In the genomic region with DNA sequence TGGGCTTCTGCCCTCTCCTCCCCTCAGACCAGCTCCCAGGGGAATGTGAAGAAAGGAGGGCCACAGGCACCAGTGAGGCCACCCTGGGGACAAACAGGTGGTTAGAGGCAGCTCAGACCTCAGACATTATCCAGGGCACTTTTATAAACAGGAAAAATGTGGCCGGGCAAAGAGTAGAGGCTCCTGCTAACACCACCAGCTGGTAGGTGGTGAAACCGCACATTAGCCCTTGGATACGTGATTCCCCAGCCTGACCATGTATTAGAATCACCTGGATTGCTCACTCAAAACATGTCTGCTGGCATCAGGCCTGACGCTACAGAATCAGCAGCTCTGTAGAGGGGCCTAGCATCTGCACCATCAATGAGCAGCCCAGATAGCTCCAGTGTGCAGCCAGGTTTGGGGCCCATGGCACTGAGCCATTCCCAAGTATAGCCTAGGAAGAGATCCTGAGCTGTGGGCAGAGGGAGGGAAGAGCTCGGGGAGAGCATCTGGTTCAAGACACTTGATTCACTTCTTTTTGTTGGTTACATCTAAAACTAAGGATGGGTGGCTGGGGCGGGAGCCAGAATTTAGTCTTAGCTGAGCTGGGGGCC, we compare ENCODE assay signal across 1 cellular context.
TF ChIP-seq lines count a peak whose summit lies in the region.

No MANE protein-coding gene starts in this region.

TF ChIP-seq in WTC11, 78 proteins besides CTCF, POLR2A, EP300 and RAD21 (continued from another document):
- TF ChIP-seq, protein P1, sequence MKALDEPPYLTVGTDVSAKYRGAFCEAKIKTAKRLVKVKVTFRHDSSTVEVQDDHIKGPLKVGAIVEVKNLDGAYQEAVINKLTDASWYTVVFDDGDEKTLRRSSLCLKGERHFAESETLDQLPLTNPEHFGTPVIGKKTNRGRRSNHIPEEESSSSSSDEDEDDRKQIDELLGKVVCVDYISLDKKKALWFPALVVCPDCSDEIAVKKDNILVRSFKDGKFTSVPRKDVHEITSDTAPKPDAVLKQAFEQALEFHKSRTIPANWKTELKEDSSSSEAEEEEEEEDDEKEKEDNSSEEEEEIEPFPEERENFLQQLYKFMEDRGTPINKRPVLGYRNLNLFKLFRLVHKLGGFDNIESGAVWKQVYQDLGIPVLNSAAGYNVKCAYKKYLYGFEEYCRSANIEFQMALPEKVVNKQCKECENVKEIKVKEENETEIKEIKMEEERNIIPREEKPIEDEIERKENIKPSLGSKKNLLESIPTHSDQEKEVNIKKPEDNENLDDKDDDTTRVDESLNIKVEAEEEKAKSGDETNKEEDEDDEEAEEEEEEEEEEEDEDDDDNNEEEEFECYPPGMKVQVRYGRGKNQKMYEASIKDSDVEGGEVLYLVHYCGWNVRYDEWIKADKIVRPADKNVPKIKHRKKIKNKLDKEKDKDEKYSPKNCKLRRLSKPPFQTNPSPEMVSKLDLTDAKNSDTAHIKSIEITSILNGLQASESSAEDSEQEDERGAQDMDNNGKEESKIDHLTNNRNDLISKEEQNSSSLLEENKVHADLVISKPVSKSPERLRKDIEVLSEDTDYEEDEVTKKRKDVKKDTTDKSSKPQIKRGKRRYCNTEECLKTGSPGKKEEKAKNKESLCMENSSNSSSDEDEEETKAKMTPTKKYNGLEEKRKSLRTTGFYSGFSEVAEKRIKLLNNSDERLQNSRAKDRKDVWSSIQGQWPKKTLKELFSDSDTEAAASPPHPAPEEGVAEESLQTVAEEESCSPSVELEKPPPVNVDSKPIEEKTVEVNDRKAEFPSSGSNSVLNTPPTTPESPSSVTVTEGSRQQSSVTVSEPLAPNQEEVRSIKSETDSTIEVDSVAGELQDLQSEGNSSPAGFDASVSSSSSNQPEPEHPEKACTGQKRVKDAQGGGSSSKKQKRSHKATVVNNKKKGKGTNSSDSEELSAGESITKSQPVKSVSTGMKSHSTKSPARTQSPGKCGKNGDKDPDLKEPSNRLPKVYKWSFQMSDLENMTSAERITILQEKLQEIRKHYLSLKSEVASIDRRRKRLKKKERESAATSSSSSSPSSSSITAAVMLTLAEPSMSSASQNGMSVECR (CRISPR knock-in tag; IDR thresholded peaks at IDR 0.05; ENCODE audit: borderline replicate concordance) = no peak
- TF ChIP-seq, protein P2, sequence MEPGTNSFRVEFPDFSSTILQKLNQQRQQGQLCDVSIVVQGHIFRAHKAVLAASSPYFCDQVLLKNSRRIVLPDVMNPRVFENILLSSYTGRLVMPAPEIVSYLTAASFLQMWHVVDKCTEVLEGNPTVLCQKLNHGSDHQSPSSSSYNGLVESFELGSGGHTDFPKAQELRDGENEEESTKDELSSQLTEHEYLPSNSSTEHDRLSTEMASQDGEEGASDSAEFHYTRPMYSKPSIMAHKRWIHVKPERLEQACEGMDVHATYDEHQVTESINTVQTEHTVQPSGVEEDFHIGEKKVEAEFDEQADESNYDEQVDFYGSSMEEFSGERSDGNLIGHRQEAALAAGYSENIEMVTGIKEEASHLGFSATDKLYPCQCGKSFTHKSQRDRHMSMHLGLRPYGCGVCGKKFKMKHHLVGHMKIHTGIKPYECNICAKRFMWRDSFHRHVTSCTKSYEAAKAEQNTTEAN (CRISPR knock-in tag; IDR thresholded peaks at IDR 0.05) = no peak
- TF ChIP-seq, protein P3, sequence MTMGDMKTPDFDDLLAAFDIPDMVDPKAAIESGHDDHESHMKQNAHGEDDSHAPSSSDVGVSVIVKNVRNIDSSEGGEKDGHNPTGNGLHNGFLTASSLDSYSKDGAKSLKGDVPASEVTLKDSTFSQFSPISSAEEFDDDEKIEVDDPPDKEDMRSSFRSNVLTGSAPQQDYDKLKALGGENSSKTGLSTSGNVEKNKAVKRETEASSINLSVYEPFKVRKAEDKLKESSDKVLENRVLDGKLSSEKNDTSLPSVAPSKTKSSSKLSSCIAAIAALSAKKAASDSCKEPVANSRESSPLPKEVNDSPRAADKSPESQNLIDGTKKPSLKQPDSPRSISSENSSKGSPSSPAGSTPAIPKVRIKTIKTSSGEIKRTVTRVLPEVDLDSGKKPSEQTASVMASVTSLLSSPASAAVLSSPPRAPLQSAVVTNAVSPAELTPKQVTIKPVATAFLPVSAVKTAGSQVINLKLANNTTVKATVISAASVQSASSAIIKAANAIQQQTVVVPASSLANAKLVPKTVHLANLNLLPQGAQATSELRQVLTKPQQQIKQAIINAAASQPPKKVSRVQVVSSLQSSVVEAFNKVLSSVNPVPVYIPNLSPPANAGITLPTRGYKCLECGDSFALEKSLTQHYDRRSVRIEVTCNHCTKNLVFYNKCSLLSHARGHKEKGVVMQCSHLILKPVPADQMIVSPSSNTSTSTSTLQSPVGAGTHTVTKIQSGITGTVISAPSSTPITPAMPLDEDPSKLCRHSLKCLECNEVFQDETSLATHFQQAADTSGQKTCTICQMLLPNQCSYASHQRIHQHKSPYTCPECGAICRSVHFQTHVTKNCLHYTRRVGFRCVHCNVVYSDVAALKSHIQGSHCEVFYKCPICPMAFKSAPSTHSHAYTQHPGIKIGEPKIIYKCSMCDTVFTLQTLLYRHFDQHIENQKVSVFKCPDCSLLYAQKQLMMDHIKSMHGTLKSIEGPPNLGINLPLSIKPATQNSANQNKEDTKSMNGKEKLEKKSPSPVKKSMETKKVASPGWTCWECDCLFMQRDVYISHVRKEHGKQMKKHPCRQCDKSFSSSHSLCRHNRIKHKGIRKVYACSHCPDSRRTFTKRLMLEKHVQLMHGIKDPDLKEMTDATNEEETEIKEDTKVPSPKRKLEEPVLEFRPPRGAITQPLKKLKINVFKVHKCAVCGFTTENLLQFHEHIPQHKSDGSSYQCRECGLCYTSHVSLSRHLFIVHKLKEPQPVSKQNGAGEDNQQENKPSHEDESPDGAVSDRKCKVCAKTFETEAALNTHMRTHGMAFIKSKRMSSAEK (CRISPR knock-in tag; IDR thresholded peaks at IDR 0.05; ENCODE audit: borderline replicate concordance) = no peak
- no peak for TF ChIP-seq SMAD3 (CRISPR knock-in tag; IDR thresholded peaks at IDR 0.05; ENCODE audit: borderline replicate concordance)
- TF ChIP-seq, protein P4, sequence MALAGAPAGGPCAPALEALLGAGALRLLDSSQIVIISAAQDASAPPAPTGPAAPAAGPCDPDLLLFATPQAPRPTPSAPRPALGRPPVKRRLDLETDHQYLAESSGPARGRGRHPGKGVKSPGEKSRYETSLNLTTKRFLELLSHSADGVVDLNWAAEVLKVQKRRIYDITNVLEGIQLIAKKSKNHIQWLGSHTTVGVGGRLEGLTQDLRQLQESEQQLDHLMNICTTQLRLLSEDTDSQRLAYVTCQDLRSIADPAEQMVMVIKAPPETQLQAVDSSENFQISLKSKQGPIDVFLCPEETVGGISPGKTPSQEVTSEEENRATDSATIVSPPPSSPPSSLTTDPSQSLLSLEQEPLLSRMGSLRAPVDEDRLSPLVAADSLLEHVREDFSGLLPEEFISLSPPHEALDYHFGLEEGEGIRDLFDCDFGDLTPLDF (CRISPR knock-in tag; IDR thresholded peaks at IDR 0.05) = no peak
- TF ChIP-seq, protein P5, sequence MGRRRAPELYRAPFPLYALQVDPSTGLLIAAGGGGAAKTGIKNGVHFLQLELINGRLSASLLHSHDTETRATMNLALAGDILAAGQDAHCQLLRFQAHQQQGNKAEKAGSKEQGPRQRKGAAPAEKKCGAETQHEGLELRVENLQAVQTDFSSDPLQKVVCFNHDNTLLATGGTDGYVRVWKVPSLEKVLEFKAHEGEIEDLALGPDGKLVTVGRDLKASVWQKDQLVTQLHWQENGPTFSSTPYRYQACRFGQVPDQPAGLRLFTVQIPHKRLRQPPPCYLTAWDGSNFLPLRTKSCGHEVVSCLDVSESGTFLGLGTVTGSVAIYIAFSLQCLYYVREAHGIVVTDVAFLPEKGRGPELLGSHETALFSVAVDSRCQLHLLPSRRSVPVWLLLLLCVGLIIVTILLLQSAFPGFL (CRISPR knock-in tag; IDR thresholded peaks at IDR 0.05; ENCODE audit: borderline replicate concordance) = no peak
- TF ChIP-seq ZNF263 (CRISPR knock-in tag; IDR thresholded peaks at IDR 0.05; ENCODE audit: low read depth) = no peak
